Comparison of ENCODE assay signal across 13 cellular contexts in genomic region chr7:128341733-128342132, GRCh38. TPM values are rescaled to one million over a fixed set of nuclear protein-coding genes. Genes with fewer than 3 reads are reported as not detected.
A peak's percentile ranks its signal among the peaks of the same experiment; 100 is the strongest.
DNase-seq lines count a peak whose midpoint lies in the region; ATAC-seq and TF ChIP-seq lines count a peak whose summit lies in the region.
"Had no signal": no experiment of that assay in that cellular context is flagged by ENCODE, and none has a peak within 500 bp of the region (broad histone marks: within the 10 kb centered on the region; RNA-seq: fewer than 3 reads in every experiment).

No MANE protein-coding gene starts in this region.

- H3K4me3 Mint-ChIP-seq in CD8-positive, alpha-beta T cell = peak overlapping the region; percentile 95
- H3K4me3 Mint-ChIP-seq in activated naive CD8-positive, alpha-beta T cell treated with anti-CD3 and anti-CD28 coated beads, Interleukin-2, amount 10 ng/mL, durations not matched to agents 7 days and 5 days = peak overlapping the region; percentile 94
- peak overlapping the region; percentile 88 for H3K4me3 Mint-ChIP-seq in nephron progenitor cell

- ATAC-seq in CD8-positive, alpha-beta T cell = no peak
- ATAC-seq in activated naive CD8-positive, alpha-beta T cell treated with anti-CD3 and anti-CD28 coated beads, Interleukin-2, amount 10 ng/mL, durations not matched to agents 7 days and 5 days (ENCODE audit: low read depth) = no peak
- ATAC-seq in GM21717 (IDR thresholded peaks at IDR 0.05; ENCODE audit: unreplicated experiment) = no peak
- ATAC-seq: body of pancreas, heart left ventricle, left lung had no signal

- H3K9ac ChIP-seq in HUES48 (ENCODE audit: low read depth, low read length) = no peak overlapping the region

- no peak overlapping the region for H3K27ac Mint-ChIP-seq in CD8-positive, alpha-beta T cell
- no peak overlapping the region for H3K27ac Mint-ChIP-seq in activated naive CD8-positive, alpha-beta T cell treated with anti-CD3 and anti-CD28 coated beads, Interleukin-2, amount 10 ng/mL, durations not matched to agents 7 days and 5 days
- H3K27ac Mint-ChIP-seq in nephron progenitor cell = no peak overlapping the region

- POLR2A ChIA-PET in CD8-positive, alpha-beta T cell (lab: Charles Lee) = interaction anchor here (1.9 kb wide), 1 partner anchor 9 kb away, joined by 4 read pairs; no protein-coding TSS in a partner anchor
- POLR2A ChIA-PET in activated naive CD8-positive, alpha-beta T cell treated with anti-CD3 and anti-CD28 coated beads, Interleukin-2, amount 10 ng/mL, durations not matched to agents 7 days and 5 days (lab: Charles Lee) = no interaction called here

- peaks cover 26% of the 10 kb centered on the region for H3K4me1 ChIP-seq in CD8-positive, alpha-beta T cell (ENCODE audit: insufficient read depth, low read length)
- H3K4me1 ChIP-seq in HUES48 (ENCODE audit: control insufficient read depth, insufficient read depth, low read length) = peaks cover 6% of the 10 kb centered on the region

- no peak for DNase-seq in CD8-positive, alpha-beta T cell
- no peak for DNase-seq in activated naive CD8-positive, alpha-beta T cell treated with anti-CD3 and anti-CD28 coated beads, Interleukin-2, amount 10 ng/mL, durations not matched to agents 7 days and 5 days
- DNase-seq in nephron progenitor cell (no peak), NCI-H82 treated with DMSO at 0.1 percent for 48 hours (lab: John Stamatoyannopoulos, UW; ENCODE audit: unreplicated experiment) (no peak), NOMO-1 treated with DMSO at 0.1 percent for 48 hours (lab: John Stamatoyannopoulos, UW; ENCODE audit: unreplicated experiment) (no peak)
- DNase-seq: body of pancreas, HCEC 1CT, heart left ventricle, left lung, NCI-H187 treated with DMSO at 0.1 percent for 48 hours had no signal

- peaks cover 45% of the 10 kb centered on the region for H3K36me3 Mint-ChIP-seq in CD8-positive, alpha-beta T cell
- peaks cover 14% of the 10 kb centered on the region for H3K36me3 Mint-ChIP-seq in activated naive CD8-positive, alpha-beta T cell treated with anti-CD3 and anti-CD28 coated beads, Interleukin-2, amount 10 ng/mL, durations not matched to agents 7 days and 5 days
- peaks cover 22% of the 10 kb centered on the region for H3K36me3 Mint-ChIP-seq in nephron progenitor cell (ENCODE audit: low read depth)

- intact Hi-C loops in CD8-positive, alpha-beta T cell (cut with DNase I, micrococcal nuclease) = loop anchor here (1.0 to 10.0 kb wide), 13 partner anchors 19 to 1713 kb away; partner anchors contain the start of genes GCC1 (in 2 of the 2), TNPO3 (in 2 of the 2), ZNF800 (in 2 of the 2) and ARF5 (in 1 of the 2)

- no peaks in the 10 kb centered on the region for H3K27me3 Mint-ChIP-seq in CD8-positive, alpha-beta T cell (ENCODE audit: low read depth)
- no peaks in the 10 kb centered on the region for H3K27me3 Mint-ChIP-seq in activated naive CD8-positive, alpha-beta T cell treated with anti-CD3 and anti-CD28 coated beads, Interleukin-2, amount 10 ng/mL, durations not matched to agents 7 days and 5 days
- H3K27me3 Mint-ChIP-seq in nephron progenitor cell (ENCODE audit: low read depth, poor library complexity) = no peaks in the 10 kb centered on the region

- H3K4me3 ChIP-seq in CD8-positive, alpha-beta T cell (ENCODE audit: low read depth, low read length) = no peak overlapping the region
- H3K4me3 ChIP-seq in HUES48 (ENCODE audit: low read depth, low read length) = peak overlapping the region; percentile 88
- H3K4me3 ChIP-seq: body of pancreas had no signal

- TF ChIP-seq CTCF in CD8-positive, alpha-beta T cell (IDR thresholded peaks at IDR 0.05) = no peak
- TF ChIP-seq CTCF in nephron progenitor cell (IDR thresholded peaks at IDR 0.05) = no peak

- H3K9me3 ChIP-seq in CD8-positive, alpha-beta T cell (ENCODE audit: low read length) = no peaks in the 10 kb centered on the region
- no peaks in the 10 kb centered on the region for H3K9me3 ChIP-seq in HUES48 (ENCODE audit: control insufficient read depth, insufficient read depth, low read length)
- H3K9me3 ChIP-seq: body of pancreas, heart left ventricle, left lung had no signal

- no peak overlapping the region for H3K27ac ChIP-seq in CD8-positive, alpha-beta T cell (ENCODE audit: low read depth, low read length)
- no peak overlapping the region for H3K27ac ChIP-seq in HUES48 (ENCODE audit: low read depth, low read length)
- H3K27ac ChIP-seq: body of pancreas, heart left ventricle, left lung had no signal

- H3K4me1 Mint-ChIP-seq in CD8-positive, alpha-beta T cell (ENCODE audit: low read depth) = peaks cover 35% of the 10 kb centered on the region
- H3K4me1 Mint-ChIP-seq in activated naive CD8-positive, alpha-beta T cell treated with anti-CD3 and anti-CD28 coated beads, Interleukin-2, amount 10 ng/mL, durations not matched to agents 7 days and 5 days = peaks cover 28% of the 10 kb centered on the region
- peaks cover 25% of the 10 kb centered on the region for H3K4me1 Mint-ChIP-seq in nephron progenitor cell

- no peaks in the 10 kb centered on the region for H3K27me3 ChIP-seq in CD8-positive, alpha-beta T cell (ENCODE audit: insufficient read depth, low read length)
- H3K27me3 ChIP-seq in HUES48 (ENCODE audit: control insufficient read depth, insufficient read depth, low read length) = no peaks in the 10 kb centered on the region
- H3K27me3 ChIP-seq: body of pancreas, heart left ventricle, left lung had no signal

- H3K36me3 ChIP-seq in CD8-positive, alpha-beta T cell (ENCODE audit: insufficient read depth, low read length) = peaks cover 14% of the 10 kb centered on the region
- peaks cover 45% of the 10 kb centered on the region for H3K36me3 ChIP-seq in HUES48 (ENCODE audit: control insufficient read depth, insufficient read depth, low read length)

- no peaks in the 10 kb centered on the region for H3K9me3 Mint-ChIP-seq in CD8-positive, alpha-beta T cell
- no peaks in the 10 kb centered on the region for H3K9me3 Mint-ChIP-seq in activated naive CD8-positive, alpha-beta T cell treated with anti-CD3 and anti-CD28 coated beads, Interleukin-2, amount 10 ng/mL, durations not matched to agents 7 days and 5 days
- no peaks in the 10 kb centered on the region for H3K9me3 Mint-ChIP-seq in nephron progenitor cell

- CTCF ChIA-PET in CD8-positive, alpha-beta T cell (lab: Charles Lee) = interaction anchor here (0.7 to 1.5 kb wide), 3 partner anchors 20 to 85 kb away, joined by 3 read pairs; no protein-coding TSS in a partner anchor

RNA-seq across cellular contexts. Expression of gene RBM28, which starts 2.0 kb away (rescaled TPM):
- total RNA-seq in CD8-positive, alpha-beta T cell = 10 to 100 TPM; 13.1 to 14.7 TPM
- 10 to 100 TPM; 42.0 to 42.9 TPM for total RNA-seq in activated naive CD8-positive, alpha-beta T cell treated with anti-CD3 and anti-CD28 coated beads, Interleukin-2, amount 10 ng/mL, durations not matched to agents 7 days and 5 days

RNA-seq across cellular contexts. Expression of gene PRRT4, which starts 19.8 kb away (rescaled TPM):
- total RNA-seq in CD8-positive, alpha-beta T cell = under 1 TPM in 1 of 2 experiments, not detected in 1; 0.28 TPM
- under 1 TPM; 0.28 to 0.30 TPM for total RNA-seq in activated naive CD8-positive, alpha-beta T cell treated with anti-CD3 and anti-CD28 coated beads, Interleukin-2, amount 10 ng/mL, durations not matched to agents 7 days and 5 days
- total RNA-seq: pulmonary artery endothelial cell had no signal
